Comparison of ENCODE assay signal across 13 cellular contexts in genomic region chr5:157582731-157583580, GRCh38. TPM values are rescaled to one million over a fixed set of nuclear protein-coding genes. Genes with fewer than 3 reads are reported as not detected.
DNase-seq lines count a peak whose midpoint lies in the region; ATAC-seq and TF ChIP-seq lines count a peak whose summit lies in the region.
"Had no signal": no experiment of that assay in that cellular context is flagged by ENCODE, and none has a peak within 500 bp of the region (broad histone marks: within the 10 kb centered on the region; RNA-seq: fewer than 3 reads in every experiment).

No MANE protein-coding gene starts in this region.

- peaks cover 0 to 16% (median 0%) of the 10 kb centered on the region in 11 donors for H3K9me3 Mint-ChIP-seq in naive thymus-derived CD4-positive, alpha-beta T cell
- H3K9me3 Mint-ChIP-seq: WTC11 had no signal

- no peak for DNase-seq in activated CD4-positive, CD25-positive, alpha-beta regulatory T cell (lab: John Stamatoyannopoulos, UW)
- no peak for DNase-seq in T-helper 17 cell
- DNase-seq in naive thymus-derived CD4-positive, alpha-beta T cell = no peak
- DNase-seq in GM20000 (ENCODE audit: low spot score) = no peak
- DNase-seq in SK-N-DZ (ENCODE audit: low spot score) = no peak
- DNase-seq in central memory CD4-positive, alpha-beta T cell = no peak
- DNase-seq: foreskin melanocyte, GF-D8, Kasumi-1 had no signal

- no peaks in the 10 kb centered on the region for H3K36me3 Mint-ChIP-seq in T-helper 17 cell (ENCODE audit: low read depth)
- peaks cover 0 to 32% (median 0%) of the 10 kb centered on the region in 5 donors for H3K36me3 Mint-ChIP-seq in naive thymus-derived CD4-positive, alpha-beta T cell
- H3K36me3 Mint-ChIP-seq: WTC11 had no signal

- ATAC-seq in activated CD4-positive, CD25-positive, alpha-beta regulatory T cell treated with anti-CD3 and anti-CD28 coated beads, Interleukin-2, amount 50 U/mL, for 24 hours = peak; percentile 71 to 86
- ATAC-seq in HG02623 (IDR thresholded peaks at IDR 0.05; ENCODE audit: unreplicated experiment) (peak; percentile 71), T-helper 17 cell (peak; percentile 79)
- peak; percentile 6 for ATAC-seq in naive thymus-derived CD4-positive, alpha-beta T cell
- ATAC-seq: WTC11 had no signal

- no peak overlapping the region for H3K27ac ChIP-seq in naive thymus-derived CD4-positive, alpha-beta T cell (ENCODE audit: low read depth, low read length)
- H3K27ac ChIP-seq: breast epithelium had no signal

- POLR2A ChIA-PET in naive thymus-derived CD4-positive, alpha-beta T cell (lab: Charles Lee) = no interaction called here

- H3K9me3 ChIP-seq in T-helper 17 cell (ENCODE audit: control insufficient read depth, low read length, poor library complexity, severe bottlenecking) = no peaks in the 10 kb centered on the region
- no peaks in the 10 kb centered on the region for H3K9me3 ChIP-seq in naive thymus-derived CD4-positive, alpha-beta T cell (ENCODE audit: control insufficient read depth in 2 of 3, low read length in 3 of 3)
- H3K9me3 ChIP-seq: breast epithelium had no signal

- H3K4me1 ChIP-seq in naive thymus-derived CD4-positive, alpha-beta T cell (ENCODE audit: control insufficient read depth in 2 of 2, insufficient read depth in 2 of 2, low read length in 2 of 2) = peaks cover 0 to 6% of the 10 kb centered on the region in 2 donors
- H3K4me1 ChIP-seq: breast epithelium had no signal

- peak overlapping the region; percentile 51 for H3K27ac Mint-ChIP-seq in T-helper 17 cell
- H3K27ac Mint-ChIP-seq in naive thymus-derived CD4-positive, alpha-beta T cell = peak overlapping the region in 1 of 9 donors; percentile 75
- H3K27ac Mint-ChIP-seq: WTC11 had no signal

- peaks cover 32% of the 10 kb centered on the region for H3K4me1 Mint-ChIP-seq in T-helper 17 cell
- peaks cover 0 to 69% (median 0%) of the 10 kb centered on the region in 7 donors for H3K4me1 Mint-ChIP-seq in naive thymus-derived CD4-positive, alpha-beta T cell

- no peaks in the 10 kb centered on the region for H3K27me3 Mint-ChIP-seq in T-helper 17 cell
- no peaks in the 10 kb centered on the region for H3K27me3 Mint-ChIP-seq in naive thymus-derived CD4-positive, alpha-beta T cell

- CTCF ChIA-PET in naive thymus-derived CD4-positive, alpha-beta T cell (lab: Charles Lee) = no interaction called here

- H3K4me3 Mint-ChIP-seq in T-helper 17 cell = peak overlapping the region; percentile 53
- peak overlapping the region in 1 of 10 donors; percentile 55 for H3K4me3 Mint-ChIP-seq in naive thymus-derived CD4-positive, alpha-beta T cell
- H3K4me3 Mint-ChIP-seq: WTC11 had no signal

- no peak for TF ChIP-seq CTCF in GM20000 (IDR thresholded peaks at IDR 0.05; ENCODE audit: extremely low read depth, missing control alignments)

- H3K4me3 ChIP-seq in naive thymus-derived CD4-positive, alpha-beta T cell (ENCODE audit: low read length) = no peak overlapping the region
- H3K4me3 ChIP-seq: breast epithelium had no signal

- no peaks in the 10 kb centered on the region for H3K36me3 ChIP-seq in naive thymus-derived CD4-positive, alpha-beta T cell (ENCODE audit: control insufficient read depth in 2 of 3, insufficient read depth in 3 of 3, low read length in 3 of 3)
- H3K36me3 ChIP-seq: breast epithelium had no signal

- intact Hi-C loops in naive thymus-derived CD4-positive, alpha-beta T cell (cut with micrococcal nuclease) = loop anchor here in 1 of 2 donors (1.0 kb wide), 2 partner anchors 11 to 20 kb away; no protein-coding TSS in a partner anchor

- no peaks in the 10 kb centered on the region for H3K27me3 ChIP-seq in naive thymus-derived CD4-positive, alpha-beta T cell (ENCODE audit: control insufficient read depth in 2 of 2, insufficient read depth in 2 of 2, low read length in 2 of 2)
- H3K27me3 ChIP-seq: breast epithelium had no signal

RNA-seq across cellular contexts. Expression of gene ADAM19, which starts 7.4 kb away (rescaled TPM):
- 100 to 1,000 TPM; 130 to 140 TPM for total RNA-seq in T-helper 17 cell
- 100 to 1,000 TPM in 1 of 5 experiments, 10 to 100 TPM in 1, 1 to 10 TPM in 1, under 1 TPM in 2; 0.81 to 410 (median 7.3) TPM for total RNA-seq in naive thymus-derived CD4-positive, alpha-beta T cell
- under 1 TPM; 0.10 to 0.11 TPM for polyA plus RNA-seq in naive thymus-derived CD4-positive, alpha-beta T cell
- 2.9 and 3.9 TPM in 2 replicates for polyA plus RNA-seq in SK-N-DZ (2014; cell fraction: cytosol; rRNA removed)
- polyA plus RNA-seq in SK-N-DZ (2014; cell fraction: nucleus; rRNA removed) = 2.2 and 2.9 TPM in 2 replicates

Comparison
In these comparisons a context has a peak if more than half of its experiments do, and no peak if none do; other contexts are left out.
1. ATAC-seq: peak in every context shown above with its lines; median percentile 79 in T-helper 17 cell; 78 in activated CD4-positive, CD25-positive, alpha-beta regulatory T cell treated with anti-CD3 and anti-CD28 coated beads, Interleukin-2, amount 50 U/mL, for 24 hours; 71 in HG02623; 6 in naive thymus-derived CD4-positive, alpha-beta T cell.